40 cellular contexts compared by ENCODE assay signal in the genomic region with DNA sequence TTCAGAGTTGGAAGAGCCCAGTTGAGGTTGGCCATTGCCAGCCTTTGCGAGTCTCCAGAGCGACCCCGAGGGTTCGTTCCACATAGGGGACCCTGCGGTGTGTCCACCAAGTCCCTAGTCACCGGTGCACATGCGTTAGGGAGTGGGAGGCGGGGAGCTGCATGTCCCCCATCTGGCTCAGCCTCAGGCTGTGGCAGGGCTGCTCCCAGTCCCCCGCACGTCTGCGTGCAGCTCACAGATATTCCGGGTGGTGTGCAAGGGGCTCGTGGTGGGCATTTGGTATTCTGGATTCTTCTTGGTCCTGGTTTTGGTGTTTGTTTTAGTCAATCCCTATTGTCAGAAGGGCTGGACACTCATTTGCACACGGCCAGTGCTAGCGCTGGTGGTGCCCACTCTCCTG. TPM values are rescaled to one million over a fixed set of nuclear protein-coding genes. Genes with fewer than 3 reads are reported as not detected.
"Had no signal": no experiment of that assay in that cellular context is flagged by ENCODE, and none has a peak within 500 bp of the region (broad histone marks: within the 10 kb centered on the region; RNA-seq: fewer than 3 reads in every experiment).

No MANE protein-coding gene starts in this region.

- H3K27ac Mint-ChIP-seq: activated CD4-positive, alpha-beta memory T cell treated with anti-CD3 and anti-CD28 coated beads for 36 hours; activated CD4-positive, alpha-beta T cell treated with anti-CD3 and anti-CD28 coated beads for 36 hours; activated CD8-positive, alpha-beta T cell treated with anti-CD3 and anti-CD28 coated beads for 36 hours; activated naive CD4-positive, alpha-beta T cell treated with anti-CD3 and anti-CD28 coated beads for 36 hours; activated naive CD4-positive, alpha-beta T cell treated with anti-CD3 and anti-CD28 coated beads, Interleukin-2, amount 50 U/mL, for 72 hours; activated naive CD8-positive, alpha-beta T cell treated with anti-CD3 and anti-CD28 coated beads for 36 hours; activated T-cell treated with anti-CD3 and anti-CD28 coated beads, Interleukin-2, amount 50 U/mL, for 72 hours; activated T-helper 1 cell treated with anti-CD3 and anti-CD28 coated beads, Interleukin-12 subunit alpha, Interleukin-12 subunit beta, Interleukin-2, Interleukin-4 antibody, amounts not matched to agents 30 ng/mL and 10 ng/mL and 1 ng/mL, durations not matched to agents 14 hours and 24 hours and 36 hours; activated T-helper 17 cell treated with anti-CD3 and anti-CD28 coated beads, Interleukin-2, amount 50 U/mL, for 72 hours; T-helper 1 cell treated with Interleukin-12 subunit alpha and Interleukin-12 subunit beta and Interleukin-4 antibody, amounts not matched to agents 30 μg/mL and 1 μg/mL, for 36 hours; T-helper 2 cell treated with Interferon-gamma antibody and Interleukin-4, amounts not matched to agents 5 μg/mL and 100 μg/mL, for 36 hours had no signal

- H3K4me3 ChIP-seq: adrenal gland, body of pancreas, breast epithelium had no signal

- H3K4me3 Mint-ChIP-seq: activated CD4-positive, alpha-beta memory T cell treated with anti-CD3 and anti-CD28 coated beads for 36 hours; activated CD4-positive, alpha-beta T cell treated with anti-CD3 and anti-CD28 coated beads for 36 hours; activated CD8-positive, alpha-beta T cell treated with anti-CD3 and anti-CD28 coated beads for 36 hours; activated naive CD4-positive, alpha-beta T cell treated with anti-CD3 and anti-CD28 coated beads for 36 hours; activated naive CD8-positive, alpha-beta T cell treated with anti-CD3 and anti-CD28 coated beads for 36 hours; activated T-cell treated with anti-CD3 and anti-CD28 coated beads, Interleukin-2, amount 50 U/mL, for 4 hours; activated T-cell treated with anti-CD3 and anti-CD28 coated beads, Interleukin-2, amount 50 U/mL, for 72 hours; activated T-helper 1 cell treated with anti-CD3 and anti-CD28 coated beads, Interleukin-12 subunit alpha, Interleukin-12 subunit beta, Interleukin-2, Interleukin-4 antibody, amounts not matched to agents 30 ng/mL and 10 ng/mL and 1 ng/mL, durations not matched to agents 14 hours and 24 hours and 36 hours; activated T-helper 17 cell treated with anti-CD3 and anti-CD28 coated beads, Interleukin-2, amount 50 U/mL, for 72 hours; T-helper 1 cell treated with Interleukin-12 subunit alpha and Interleukin-12 subunit beta and Interleukin-4 antibody, amounts not matched to agents 30 μg/mL and 1 μg/mL, for 36 hours; T-helper 2 cell treated with Interferon-gamma antibody and Interleukin-4, amounts not matched to agents 5 μg/mL and 100 μg/mL, for 36 hours; WTC11 had no signal

- ATAC-seq: activated CD4-positive, alpha-beta T cell treated with anti-CD3 and anti-CD28 coated beads for 36 hours; activated CD4-positive, CD25-positive, alpha-beta regulatory T cell treated with anti-CD3 and anti-CD28 coated beads, Interleukin-2, amount 50 U/mL, for 24 hours; activated CD8-positive, alpha-beta T cell treated with anti-CD3 and anti-CD28 coated beads for 36 hours; activated naive CD4-positive, alpha-beta T cell treated with anti-CD3 and anti-CD28 coated beads, Interleukin-2, amount 50 U/mL, for 72 hours; activated T-cell treated with anti-CD3 and anti-CD28 coated beads, Interleukin-2, amount 50 U/mL, for 4 hours; activated T-cell treated with anti-CD3 and anti-CD28 coated beads, Interleukin-2, amount 50 U/mL, for 72 hours; activated T-helper 17 cell treated with anti-CD3 and anti-CD28 coated beads, Interleukin-2, amount 50 U/mL, for 72 hours; body of pancreas; WTC11 had no signal

- H3K27me3 ChIP-seq: adrenal gland, body of pancreas, brain microvascular endothelial cell, breast epithelium had no signal

- DNase-seq: activated CD4-positive, alpha-beta memory T cell treated with anti-CD3 and anti-CD28 coated beads for 36 hours; activated CD4-positive, alpha-beta T cell treated with anti-CD3 and anti-CD28 coated beads for 1 hour; activated CD4-positive, alpha-beta T cell treated with anti-CD3 and anti-CD28 coated beads for 36 hours; activated CD4-positive, alpha-beta T cell treated with anti-CD3 and anti-CD28 coated beads for 48 hours; activated CD4-positive, alpha-beta T cell treated with anti-CD3 and anti-CD28 coated beads, Interleukin-2, amount 50 U/mL, for 1 hour; activated CD4-positive, alpha-beta T cell treated with anti-CD3 and anti-CD28 coated beads, Interleukin-2, amount 50 U/mL, for 4 hours; activated CD4-positive, CD25-positive, alpha-beta regulatory T cell; activated CD8-positive, alpha-beta memory T cell treated with anti-CD3 and anti-CD28 coated beads, Interleukin-2, amount 50 U/mL, for 4 hours; activated CD8-positive, alpha-beta T cell treated with anti-CD3 and anti-CD28 coated beads for 36 hours; activated effector memory CD4-positive, alpha-beta T cell treated with anti-CD3 and anti-CD28 coated beads, Interleukin-2, amount 50 U/mL, for 16 hours; activated gamma-delta T cell treated with Interleukin-2 at 50 U/mL for 16 hours; activated naive CD4-positive, alpha-beta T cell; activated naive CD4-positive, alpha-beta T cell treated with anti-CD3 and anti-CD28 coated beads for 36 hours; activated naive CD4-positive, alpha-beta T cell treated with anti-CD3 and anti-CD28 coated beads, Interleukin-2, amount 50 U/mL, for 16 hours; activated naive CD8-positive, alpha-beta T cell treated with anti-CD3 and anti-CD28 coated beads for 36 hours; activated T-cell treated with anti-CD3 and anti-CD28 coated beads for 4 hours; activated T-cell treated with anti-CD3 and anti-CD28 coated beads, Interleukin-2, amount 50 U/mL, for 1 hour; activated T-cell treated with anti-CD3 and anti-CD28 coated beads, Interleukin-2, amount 50 U/mL, for 4 hours; activated T-cell treated with anti-CD3 and anti-CD28 coated beads, Interleukin-2, amount 50 U/mL, for 72 hours; adrenal gland; amniotic stem cell; body of pancreas; brain microvascular endothelial cell; central memory CD4-positive, alpha-beta T cell; T-helper 1 cell; T-helper 2 cell; T-helper 9 cell; WERI-Rb-1 had no signal

- H3K4me1 Mint-ChIP-seq: activated CD4-positive, alpha-beta T cell treated with anti-CD3 and anti-CD28 coated beads for 36 hours; activated naive CD8-positive, alpha-beta T cell treated with anti-CD3 and anti-CD28 coated beads for 36 hours; activated T-helper 17 cell treated with anti-CD3 and anti-CD28 coated beads, Interleukin-2, amount 50 U/mL, for 72 hours; WTC11 had no signal

- H3K9me3 ChIP-seq: adrenal gland, body of pancreas, breast epithelium had no signal

- H3K4me1 ChIP-seq: adrenal gland, body of pancreas, breast epithelium had no signal

- H3K27ac ChIP-seq: adrenal gland, body of pancreas, brain microvascular endothelial cell, breast epithelium, WERI-Rb-1 had no signal

- H3K36me3 Mint-ChIP-seq: activated naive CD8-positive, alpha-beta T cell treated with anti-CD3 and anti-CD28 coated beads for 36 hours had no signal

- H3K27me3 Mint-ChIP-seq: activated CD4-positive, alpha-beta memory T cell treated with anti-CD3 and anti-CD28 coated beads for 36 hours; activated CD4-positive, alpha-beta T cell treated with anti-CD3 and anti-CD28 coated beads for 36 hours; activated CD8-positive, alpha-beta T cell treated with anti-CD3 and anti-CD28 coated beads for 36 hours; activated naive CD8-positive, alpha-beta T cell treated with anti-CD3 and anti-CD28 coated beads for 36 hours; activated T-helper 17 cell treated with anti-CD3 and anti-CD28 coated beads, Interleukin-2, amount 50 U/mL, for 72 hours had no signal

- H3K9me3 Mint-ChIP-seq: activated CD4-positive, alpha-beta memory T cell treated with anti-CD3 and anti-CD28 coated beads for 36 hours; activated CD8-positive, alpha-beta T cell treated with anti-CD3 and anti-CD28 coated beads for 36 hours; activated naive CD4-positive, alpha-beta T cell treated with anti-CD3 and anti-CD28 coated beads for 36 hours; activated naive CD4-positive, alpha-beta T cell treated with anti-CD3 and anti-CD28 coated beads, Interleukin-2, amount 50 U/mL, for 72 hours; activated naive CD8-positive, alpha-beta T cell treated with anti-CD3 and anti-CD28 coated beads for 36 hours; activated T-cell treated with anti-CD3 and anti-CD28 coated beads, Interleukin-2, amount 50 U/mL, for 4 hours; activated T-cell treated with anti-CD3 and anti-CD28 coated beads, Interleukin-2, amount 50 U/mL, for 72 hours; activated T-helper 1 cell treated with anti-CD3 and anti-CD28 coated beads, Interleukin-12 subunit alpha, Interleukin-12 subunit beta, Interleukin-2, Interleukin-4 antibody, amounts not matched to agents 30 ng/mL and 10 ng/mL and 1 ng/mL, durations not matched to agents 14 hours and 24 hours and 36 hours; activated T-helper 17 cell treated with anti-CD3 and anti-CD28 coated beads, Interleukin-2, amount 50 U/mL, for 72 hours; T-helper 1 cell treated with Interleukin-12 subunit alpha and Interleukin-12 subunit beta and Interleukin-4 antibody, amounts not matched to agents 30 μg/mL and 1 μg/mL, for 36 hours; T-helper 2 cell treated with Interferon-gamma antibody and Interleukin-4, amounts not matched to agents 5 μg/mL and 100 μg/mL, for 36 hours; WTC11 had no signal

RNA-seq across cellular contexts. Expression of gene MUC6, which starts 48.8 kb away (rescaled TPM):
- total RNA-seq: activated CD4-positive, alpha-beta memory T cell treated with anti-CD3 and anti-CD28 coated beads for 36 hours; activated CD4-positive, alpha-beta T cell treated with anti-CD3 and anti-CD28 coated beads for 36 hours; activated CD8-positive, alpha-beta memory T cell treated with anti-CD3 and anti-CD28 coated beads for 36 hours; activated CD8-positive, alpha-beta T cell treated with anti-CD3 and anti-CD28 coated beads for 36 hours; activated naive CD4-positive, alpha-beta T cell treated with anti-CD3 and anti-CD28 coated beads for 36 hours; activated naive CD4-positive, alpha-beta T cell treated with anti-CD3 and anti-CD28 coated beads, Interleukin-2, amount 50 U/mL, for 72 hours; activated naive CD8-positive, alpha-beta T cell treated with anti-CD3 and anti-CD28 coated beads for 36 hours; activated T-cell treated with anti-CD3 and anti-CD28 coated beads, Interleukin-2, amount 50 U/mL, for 72 hours; activated T-helper 1 cell treated with anti-CD3 and anti-CD28 coated beads, Interleukin-12 subunit alpha, Interleukin-12 subunit beta, Interleukin-2, Interleukin-4 antibody, amounts not matched to agents 30 ng/mL and 10 ng/mL and 1 ng/mL, durations not matched to agents 14 hours and 24 hours and 36 hours; activated T-helper 17 cell treated with anti-CD3 and anti-CD28 coated beads, Interleukin-2, amount 50 U/mL, for 72 hours; aorta; astrocyte; cardiac septum had no signal
